9 cellular contexts compared by ENCODE assay signal in the genomic region with DNA sequence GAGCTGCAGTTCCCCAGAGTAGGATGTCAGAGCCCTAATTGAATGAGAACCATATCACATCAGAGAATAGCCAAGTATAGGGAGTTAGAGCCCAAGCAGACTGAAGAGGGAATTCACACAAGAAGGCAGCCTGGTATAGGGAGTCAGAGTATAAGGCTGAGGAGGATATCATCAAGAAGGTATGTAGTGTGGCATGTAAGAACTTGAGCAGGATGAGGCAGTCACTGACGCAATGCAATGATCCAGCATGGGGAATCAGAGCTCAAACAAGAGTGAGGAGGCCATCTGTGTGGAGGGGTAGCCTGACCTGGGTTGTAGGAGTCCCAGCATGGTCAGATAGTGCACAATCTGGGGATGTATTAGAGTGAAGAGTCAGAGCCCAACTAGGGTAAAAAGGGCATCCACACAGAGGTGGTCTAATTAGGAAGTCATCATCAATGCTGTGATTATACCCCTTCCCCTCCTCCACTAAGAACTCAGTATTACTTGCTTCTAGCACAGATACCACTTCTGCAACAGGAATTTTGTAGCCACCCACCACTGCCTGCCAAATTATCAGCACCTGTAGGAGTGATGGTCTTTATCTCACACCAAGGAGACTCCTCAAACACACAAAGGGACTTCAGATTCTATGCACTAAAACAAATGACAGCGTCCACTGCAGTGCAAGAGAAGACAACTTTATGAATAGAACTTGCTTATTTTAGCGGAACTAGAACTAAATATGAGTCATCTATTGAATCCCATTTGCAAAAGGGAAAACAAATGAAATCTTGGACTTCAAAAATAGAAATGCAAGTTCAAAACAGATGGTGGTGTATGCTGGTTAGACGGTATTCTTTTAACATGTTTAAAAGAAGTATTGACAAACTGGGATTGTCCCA.
A peak's percentile ranks its signal among the peaks of the same experiment; 100 is the strongest.
DNase-seq lines count a peak whose midpoint lies in the region; ATAC-seq, FAIRE-seq and TF ChIP-seq lines count a peak whose summit lies in the region.
"Had no signal": no experiment of that assay in that cellular context is flagged by ENCODE, and none has a peak within 500 bp of the region (broad histone marks: within the 10 kb centered on the region; RNA-seq: fewer than 3 reads in every experiment).

No MANE protein-coding gene starts in this region.

- no peaks in the 10 kb centered on the region for H3K27me3 ChIP-seq in lower lobe of right lung (ENCODE audit: low read depth)
- no peaks in the 10 kb centered on the region for H3K27me3 ChIP-seq in sigmoid colon

- H3K4me1 ChIP-seq in lower lobe of right lung (no peaks in the 10 kb centered on the region), sigmoid colon (peaks cover 0 to 7% (median 6%) of the 10 kb centered on the region in 4 donors)

- DNase-seq in GM12892 (ENCODE audit: insufficient read length) (no peak), HTR-8/SVneo (ENCODE audit: insufficient read length, low spot score) (peak; percentile 51), iris pigment epithelial cell (ENCODE audit: low read depth) (peak; percentile 96), NCI-H524 (lab: John Stamatoyannopoulos, UW) (no peak), pons (ENCODE audit: low spot score) (no peak), lower lobe of right lung (no peak), sigmoid colon (no peak)
- DNase-seq: effector CD4-positive, alpha-beta T cell had no signal

- H3K9me3 ChIP-seq in lower lobe of right lung (no peaks in the 10 kb centered on the region), sigmoid colon (no peaks in the 10 kb centered on the region)

- WGBS in sigmoid colon, 2 donors, result 92 to 95% methylated on average over 4 of the region's 4 CpGs

- TF ChIP-seq POLR2A in GM12892 (IDR thresholded peaks at IDR 0.05; ENCODE audit: low read depth, low read length) (no peak), sigmoid colon (IDR thresholded peaks at IDR 0.05) (no peak)

- intact Hi-C loops in lower lobe of right lung (cut with DNase I), result no loop called here
- intact Hi-C loops in sigmoid colon (cut with DNase I), result no loop called here

- TF ChIP-seq CTCF in lower lobe of right lung (IDR thresholded peaks at IDR 0.05), result no peak
- no peak for TF ChIP-seq CTCF in sigmoid colon (IDR thresholded peaks at IDR 0.05)

- FAIRE-seq in GM12892 (lab: Jason Lieb, UNC), result peak; percentile 66
- peak; percentile 69 for FAIRE-seq in HTR-8/SVneo (lab: Jason Lieb, UNC)

- peak; percentile 72 for ATAC-seq in GM21825 (IDR thresholded peaks at IDR 0.05; ENCODE audit: unreplicated experiment)
- no peak for ATAC-seq in lower lobe of right lung

- TF ChIP-seq EP300 in sigmoid colon (IDR thresholded peaks at IDR 0.05), result no peak

- H3K4me3 ChIP-seq in lower lobe of right lung, result no peak overlapping the region
- no peak overlapping the region for H3K4me3 ChIP-seq in sigmoid colon

- H3K27ac ChIP-seq in lower lobe of right lung (no peak overlapping the region), sigmoid colon (no peak overlapping the region)

- peaks cover 7% of the 10 kb centered on the region for H3K36me3 ChIP-seq in lower lobe of right lung
- no peaks in the 10 kb centered on the region for H3K36me3 ChIP-seq in sigmoid colon

Comparison
In these comparisons a context has a peak if more than half of its experiments do, and no peak if none do; other contexts are left out.
1. DNase-seq: peak in HTR-8/SVneo (single experiment) and iris pigment epithelial cell (single experiment); none in GM12892 (single experiment), NCI-H524 (0 of 2), pons (single experiment), lower lobe of right lung (single experiment) and sigmoid colon (single experiment).